21 cellular contexts compared by ENCODE assay signal in genomic region chr9:107927276-107927675, GRCh38.
"Had no signal": no experiment of that assay in that cellular context is flagged by ENCODE, and none has a peak within 500 bp of the region (broad histone marks: within the 10 kb centered on the region; RNA-seq: fewer than 3 reads in every experiment).

No MANE protein-coding gene starts in this region.

- H3K4me3 ChIP-seq: MG63 had no signal

- H3K4me2 ChIP-seq: SK-N-SH had no signal

- H3K9ac ChIP-seq: SK-N-SH had no signal

- H3K27ac ChIP-seq: HL-60, RWPE1 had no signal

- H3K36me3 ChIP-seq: MG63 had no signal

- DNase-seq: IMR-90, Karpas-422, KG1, MG63, NCI-H1092 treated with DMSO at 0.1 percent for 48 hours, NCI-H1436, NCI-H187, NCI-H2029, NCI-H2081 treated with DMSO at 0.1 percent for 48 hours, NCI-H2171 treated with DMSO at 0.1 percent for 48 hours, NCI-H345, NCI-H446 treated with DMSO at 0.1 percent for 48 hours, NCI-H510A treated with DMSO at 0.1 percent for 48 hours, NCI-H69, NCI-H774, PC-3, SHP77, SK-N-SH had no signal

- H3K27me3 ChIP-seq: MG63 had no signal

- ATAC-seq: Panc1, PC-3 had no signal

- H3K9me3 ChIP-seq: MG63, SK-N-SH had no signal
